9 cellular contexts compared by ENCODE assay signal in genomic region chr2:64675860-64676259, GRCh38. TPM values are rescaled to one million over a fixed set of nuclear protein-coding genes. Genes with fewer than 3 reads are reported as not detected.
A peak's percentile ranks its signal among the peaks of the same experiment; 100 is the strongest.
DNase-seq lines count a peak whose midpoint lies in the region; ATAC-seq and TF ChIP-seq lines count a peak whose summit lies in the region.
"Had no signal": no experiment of that assay in that cellular context is flagged by ENCODE, and none has a peak within 500 bp of the region (broad histone marks: within the 10 kb centered on the region; RNA-seq: fewer than 3 reads in every experiment).

No MANE protein-coding gene starts in this region.

- H3K27ac Mint-ChIP-seq in CD4-positive, CD25-positive, alpha-beta regulatory T cell = no peak overlapping the region
- H3K27ac Mint-ChIP-seq in activated T-cell treated with anti-CD3 and anti-CD28 coated beads, Interleukin-2, amount 50 U/mL, for 72 hours = no peak overlapping the region

- H3K4me2 ChIP-seq in osteoblast (ENCODE audit: insufficient read depth, low read length) = no peak overlapping the region

- H3K36me3 ChIP-seq in CD4-positive, CD25-positive, alpha-beta regulatory T cell (ENCODE audit: control insufficient read depth, insufficient read depth, low read length) = no peaks in the 10 kb centered on the region
- H3K36me3 ChIP-seq in osteoblast (ENCODE audit: insufficient read depth, low read length) = peaks cover 8% of the 10 kb centered on the region

- H3K4me3 ChIP-seq in CD4-positive, CD25-positive, alpha-beta regulatory T cell (ENCODE audit: low read depth, low read length) = no peak overlapping the region
- no peak overlapping the region for H3K4me3 ChIP-seq in NB4 (ENCODE audit: low read depth, low read length)
- no peak overlapping the region for H3K4me3 ChIP-seq in osteoblast (ENCODE audit: insufficient read depth, low read length)

- H3K9me3 Mint-ChIP-seq in CD4-positive, CD25-positive, alpha-beta regulatory T cell = no peaks in the 10 kb centered on the region
- no peaks in the 10 kb centered on the region for H3K9me3 Mint-ChIP-seq in activated T-cell treated with anti-CD3 and anti-CD28 coated beads, Interleukin-2, amount 50 U/mL, for 72 hours
- H3K9me3 Mint-ChIP-seq: CD14-positive monocyte had no signal

- H2AFZ ChIP-seq in osteoblast (ENCODE audit: low read length) = no peak overlapping the region

- H3K4me1 ChIP-seq in CD4-positive, CD25-positive, alpha-beta regulatory T cell (ENCODE audit: control insufficient read depth, insufficient read depth, low read length, poor library complexity, severe bottlenecking) = peaks cover 10% of the 10 kb centered on the region
- H3K4me1 ChIP-seq in osteoblast (ENCODE audit: insufficient read depth, low read length) = peaks cover 9% of the 10 kb centered on the region

- peaks cover 13% of the 10 kb centered on the region for H4K20me1 ChIP-seq in osteoblast (ENCODE audit: insufficient read depth, low read length)

- peaks cover 5 to 45% (median 23%) of the 10 kb centered on the region in 4 donors for H3K4me1 Mint-ChIP-seq in CD4-positive, CD25-positive, alpha-beta regulatory T cell
- peaks cover 61% of the 10 kb centered on the region for H3K4me1 Mint-ChIP-seq in activated T-cell treated with anti-CD3 and anti-CD28 coated beads, Interleukin-2, amount 50 U/mL, for 72 hours (ENCODE audit: low read depth)

- DNase-seq in CD4-positive, CD25-positive, alpha-beta regulatory T cell = peak in 1 of 3 donors; percentile 42
- DNase-seq in NB4 (ENCODE audit: low read depth) (peak; percentile 36), osteoblast (ENCODE audit: insufficient read length, low spot score, missing footprints) (peak; percentile 70), mucosa of gallbladder (ENCODE audit: low spot score) (no peak), HUDEP-2 (lab: John Stamatoyannopoulos, UW; ENCODE audit: unreplicated experiment in 76 of 76) (no peak), SKM-1 (lab: John Stamatoyannopoulos, UW; ENCODE audit: unreplicated experiment) (no peak)
- peak; percentile 73 to 87 for DNase-seq in activated T-cell treated with anti-CD3 and anti-CD28 coated beads, Interleukin-2, amount 50 U/mL, for 72 hours

- peaks cover 58% of the 10 kb centered on the region for H3K79me2 ChIP-seq in osteoblast (ENCODE audit: insufficient read depth, low read length)

- no peak for TF ChIP-seq POLR2A in NB4 (IDR thresholded peaks at IDR 0.05; ENCODE audit: extremely low read depth, insufficient read length)

- no peaks in the 10 kb centered on the region for H3K27me3 Mint-ChIP-seq in CD4-positive, CD25-positive, alpha-beta regulatory T cell
- H3K27me3 Mint-ChIP-seq in activated T-cell treated with anti-CD3 and anti-CD28 coated beads, Interleukin-2, amount 50 U/mL, for 72 hours (ENCODE audit: low read depth) = no peaks in the 10 kb centered on the region

- TF ChIP-seq CTCF in NB4 (IDR thresholded peaks at IDR 0.05; ENCODE audit: low read depth, low read length) = no peak
- no peak for TF ChIP-seq CTCF in osteoblast (IDR thresholded peaks at IDR 0.05; ENCODE audit: extremely low read depth, low read depth, low read length)

- H3K4me3 Mint-ChIP-seq in CD4-positive, CD25-positive, alpha-beta regulatory T cell = peak overlapping the region in 1 of 4 donors; percentile 11
- H3K4me3 Mint-ChIP-seq in activated T-cell treated with anti-CD3 and anti-CD28 coated beads, Interleukin-2, amount 50 U/mL, for 72 hours = no peak overlapping the region
- H3K4me3 Mint-ChIP-seq: CD14-positive monocyte had no signal

- no peaks in the 10 kb centered on the region for H3K27me3 ChIP-seq in CD4-positive, CD25-positive, alpha-beta regulatory T cell (ENCODE audit: control insufficient read depth, insufficient read depth, low read length)
- no peaks in the 10 kb centered on the region for H3K27me3 ChIP-seq in osteoblast (ENCODE audit: insufficient read depth, low read length)

- peak; percentile 86 to 91 for ATAC-seq in CD4-positive, CD25-positive, alpha-beta regulatory T cell (ENCODE audit: low read depth in 2 of 2)
- ATAC-seq in activated T-cell treated with anti-CD3 and anti-CD28 coated beads, Interleukin-2, amount 50 U/mL, for 72 hours (replicated peaks in 1 of 2) = peak; percentile 100
- ATAC-seq in GM21447 (IDR thresholded peaks at IDR 0.05; ENCODE audit: unreplicated experiment) = no peak

- H3K36me3 Mint-ChIP-seq in CD4-positive, CD25-positive, alpha-beta regulatory T cell = peaks cover 6% of the 10 kb centered on the region
- H3K36me3 Mint-ChIP-seq in activated T-cell treated with anti-CD3 and anti-CD28 coated beads, Interleukin-2, amount 50 U/mL, for 72 hours (ENCODE audit: insufficient read depth in 2 of 2) = peaks cover 0 to 1% of the 10 kb centered on the region in 2 donors

- H3K9me3 ChIP-seq in CD4-positive, CD25-positive, alpha-beta regulatory T cell (ENCODE audit: control insufficient read depth in 2 of 2, low read length in 2 of 2) = no peaks in the 10 kb centered on the region
- no peaks in the 10 kb centered on the region for H3K9me3 ChIP-seq in osteoblast (ENCODE audit: low read depth, low read length)

- H3K27ac ChIP-seq in CD4-positive, CD25-positive, alpha-beta regulatory T cell (ENCODE audit: insufficient read depth, low read length, poor library complexity, severe bottlenecking) = no peak overlapping the region
- no peak overlapping the region for H3K27ac ChIP-seq in osteoblast (ENCODE audit: low read depth, low read length)

RNA-seq across cellular contexts. Expression of gene SERTAD2, which starts 22.1 kb away (rescaled TPM):
- 33.5 TPM for total RNA-seq in CD4-positive, CD25-positive, alpha-beta regulatory T cell
- polyA plus RNA-seq in CD4-positive, CD25-positive, alpha-beta regulatory T cell = 1 to 10 TPM; 4.2 to 7.5 (median 5.7) TPM
- total RNA-seq in activated T-cell treated with anti-CD3 and anti-CD28 coated beads, Interleukin-2, amount 50 U/mL, for 72 hours = 10 to 100 TPM; 14.6 to 18.5 TPM
- 24.6 and 26.5 TPM in 2 replicates for total RNA-seq in osteoblast
- 19.8 TPM for total RNA-seq in mucosa of gallbladder

Comparison
In these comparisons a context has a peak if more than half of its experiments do, and no peak if none do; other contexts are left out.
1. DNase-seq: peak in NB4 (single experiment), activated T-cell treated with anti-CD3 and anti-CD28 coated beads, Interleukin-2, amount 50 U/mL, for 72 hours (2 of 2) and osteoblast (single experiment); none in mucosa of gallbladder (single experiment), HUDEP-2 (0 of 76) and SKM-1 (single experiment).